In the genomic region with DNA sequence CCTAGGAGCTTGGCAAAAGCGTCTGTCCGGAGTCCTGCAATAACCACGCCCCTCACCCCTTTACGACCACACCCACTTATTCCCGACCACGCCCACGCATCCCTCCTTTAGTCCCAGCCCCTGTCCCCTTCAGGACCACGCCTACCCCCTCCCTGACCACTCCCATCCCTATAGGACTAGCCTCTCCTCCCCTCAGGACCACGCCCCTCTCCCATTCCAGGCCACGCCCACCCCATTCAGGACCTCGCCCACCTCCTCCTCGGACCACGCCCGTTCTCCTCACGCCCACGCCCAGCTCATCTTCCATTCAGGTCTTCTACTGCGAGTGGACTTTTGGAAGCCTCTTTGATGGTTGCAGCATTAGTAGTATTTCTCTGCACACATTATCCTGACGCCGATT, we compare ENCODE assay signal across 9 cellular contexts.
DNase-seq lines count a peak whose midpoint lies in the region; ATAC-seq, FAIRE-seq and TF ChIP-seq lines count a peak whose summit lies in the region.
"Had no signal": no experiment of that assay in that cellular context is flagged by ENCODE, and none has a peak within 500 bp of the region (broad histone marks: within the 10 kb centered on the region; RNA-seq: fewer than 3 reads in every experiment).

No MANE protein-coding gene starts in this region.

- H3K4me2 ChIP-seq in HepG2 (ENCODE audit: low read depth, low read length): no peak overlapping the region

- BruUV-seq in A673 (replicated peaks; lab: Mats Ljungman, UMichigan) (no TSS peak), HepG2 (replicated peaks; lab: Mats Ljungman, UMichigan) (no TSS peak)

- WGBS in HepG2 (ENCODE audit: low lambda C conversion rate): 93% methylated on average over 19 of the region's 19 CpGs

- POLR2A ChIA-PET in A673 (lab: Charles Lee; ENCODE audit: low non-redundant PET): no interaction called here
- POLR2A ChIA-PET in HepG2 (lab: Yijun Ruan, JAX): no interaction called here

- H4K20me1 ChIP-seq in HepG2 (ENCODE audit: insufficient read depth, low read length): no peaks in the 10 kb centered on the region

- no peak for ATAC-seq in HepG2
- no peak for ATAC-seq in GM19324 (IDR thresholded peaks at IDR 0.05; ENCODE audit: low FRiP score, unreplicated experiment)

- H3K27ac ChIP-seq in A673 (ENCODE audit: low read depth, low read length, poor library complexity, severe bottlenecking) (no peak overlapping the region), Peyer's patch (peak overlapping the region in 1 of 4 donors; percentile 40), HepG2 (ENCODE audit: extremely low read length, insufficient read depth, low read length) (no peak overlapping the region)

- H3K79me2 ChIP-seq in HepG2 (ENCODE audit: insufficient read depth, low read length): no peaks in the 10 kb centered on the region

- no peaks in the 10 kb centered on the region for H3K36me3 ChIP-seq in A673 (ENCODE audit: insufficient read depth, low read length, poor library complexity, severe bottlenecking)
- no peaks in the 10 kb centered on the region for H3K36me3 ChIP-seq in Peyer's patch
- H3K36me3 ChIP-seq in HepG2 (replicated peaks in 1 of 2; ENCODE audit: control insufficient read depth in 1 of 2, insufficient read depth in 2 of 2, low read length in 2 of 2): no peaks in the 10 kb centered on the region

- in situ Hi-C loops in HepG2 (cut with HindIII; ENCODE audit: extremely low pct_ligation_motif_present, low pct_unique_long_range_greater_than_20kb): no loop called here

- intact Hi-C loops in A673 (cut with micrococcal nuclease; ENCODE audit: unreplicated experiment): loop anchor here (5.0 to 10.0 kb wide), 2 partner anchors 184 to 188 kb away; a partner anchor contains a TSS
- intact Hi-C loops in HepG2 (cut with micrococcal nuclease; ENCODE audit: unreplicated experiment): no loop called here

- DNase-seq in A673 (ENCODE audit: low spot score): peak; percentile 93
- DNase-seq in H54 (ENCODE audit: insufficient read length, low spot score): peak; percentile 51
- DNase-seq in Peyer's patch: peak in 2 of 3 donors; percentile 52 to 59
- DNase-seq in fibroblast of villous mesenchyme (ENCODE audit: low read depth): peak; percentile 81
- DNase-seq in SHP77 treated with DMSO at 0.1 percent for 48 hours (lab: John Stamatoyannopoulos, UW): no peak
- no peak for DNase-seq in HepG2 (ENCODE audit: low spot score)
- no peak for DNase-seq in GM19240 (ENCODE audit: insufficient read length, low spot score)
- DNase-seq: cerebellar nuclear complex had no signal

- TF ChIP-seq RAD21 in HepG2 (CRISPR knock-in tag; IDR thresholded peaks at IDR 0.05): no peak

- TF ChIP-seq CTCF in A673 (conservative IDR thresholded peaks at IDR 0.05; ENCODE audit: low read depth, low read length): no peak
- TF ChIP-seq CTCF in Peyer's patch (IDR thresholded peaks at IDR 0.05): no peak
- no peak for TF ChIP-seq CTCF in fibroblast of villous mesenchyme (IDR thresholded peaks at IDR 0.05; ENCODE audit: insufficient read depth, low read depth, low read length)
- TF ChIP-seq CTCF in HepG2 (CRISPR knock-in tag; IDR thresholded peaks at IDR 0.05): no peak

- H3K9ac ChIP-seq in HepG2 (ENCODE audit: insufficient read depth, low read depth, low read length): no peak overlapping the region

- no peak for FAIRE-seq in H54 (lab: Jason Lieb, UNC)
- no peak for FAIRE-seq in HepG2 (lab: Jason Lieb, UNC)

- CTCF ChIA-PET in A673 (lab: Charles Lee) (no interaction called here), HepG2 (lab: Yijun Ruan, JAX; ENCODE audit: low intra/inter-chr PET ratio, low total read pairs) (no interaction called here)

- H3K9me3 ChIP-seq in A673 (ENCODE audit: low read depth, low read length, poor library complexity, severe bottlenecking) (no peaks in the 10 kb centered on the region), Peyer's patch (no peaks in the 10 kb centered on the region), HepG2 (ENCODE audit: low read length) (no peaks in the 10 kb centered on the region)

- no peak overlapping the region for H2AFZ ChIP-seq in HepG2 (ENCODE audit: low read length)

- H3K27me3 ChIP-seq in A673 (replicated peaks; ENCODE audit: insufficient read depth, low read depth, low read length, poor library complexity) (no peaks in the 10 kb centered on the region), Peyer's patch (no peaks in the 10 kb centered on the region), HepG2 (ENCODE audit: control insufficient read depth in 1 of 2, insufficient read depth in 2 of 2, low read length in 2 of 2) (no peaks in the 10 kb centered on the region; a peak in 1 of 5 replicates)

- H3K4me1 ChIP-seq in A673 (ENCODE audit: insufficient read depth, low read length, poor library complexity, severe bottlenecking): peaks cover 6% of the 10 kb centered on the region
- peaks cover 0 to 6% (median 0%) of the 10 kb centered on the region in 4 donors for H3K4me1 ChIP-seq in Peyer's patch
- peaks cover 17% of the 10 kb centered on the region for H3K4me1 ChIP-seq in HepG2 (ENCODE audit: insufficient read depth, low read length)

- no peak overlapping the region for H3K4me3 ChIP-seq in A673 (ENCODE audit: low read depth, low read length, poor library complexity, severe bottlenecking)
- no peak overlapping the region for H3K4me3 ChIP-seq in Peyer's patch
- H3K4me3 ChIP-seq in fibroblast of villous mesenchyme (ENCODE audit: low read depth, low read length): no peak overlapping the region
- H3K4me3 ChIP-seq in HepG2 (replicated peaks in 1 of 3; ENCODE audit: insufficient read depth in 1 of 3, low read depth in 2 of 3, low read length in 3 of 3): no peak overlapping the region

- TF ChIP-seq POLR2A in H54 (IDR thresholded peaks at IDR 0.05; ENCODE audit: low read depth, low read length) (no peak), Peyer's patch (IDR thresholded peaks at IDR 0.05) (no peak), HepG2 (IDR thresholded peaks at IDR 0.05; ENCODE audit: insufficient read depth in 1 of 2, low read depth in 2 of 2, low read length in 2 of 2) (no peak)

- no peak for TF ChIP-seq EP300 in HepG2 (IDR thresholded peaks at IDR 0.05; ENCODE audit: low read depth in 2 of 2, low read length in 2 of 2)
- no peak for TF ChIP-seq EP300 in HepG2 (CRISPR knock-in tag; IDR thresholded peaks at IDR 0.05; ENCODE audit: borderline replicate concordance)

TF ChIP-seq in HepG2, 621 proteins besides CTCF, POLR2A, EP300 and RAD21:
- no peak for TF ChIP-seq GATA4 (IDR thresholded peaks at IDR 0.05; ENCODE audit: borderline replicate concordance, low read depth)
- no peak for TF ChIP-seq ZNF263 (CRISPR knock-in tag; IDR thresholded peaks at IDR 0.05)
- TF ChIP-seq ZNF746 (CRISPR knock-in tag; IDR thresholded peaks at IDR 0.05): no peak
- no peak for TF ChIP-seq KAT2B (IDR thresholded peaks at IDR 0.05; ENCODE audit: borderline replicate concordance, low read depth, low read length)
TF ChIP-seq in HepG2: peak in this region for 0.

Comparison
In these comparisons a context has a peak if more than half of its experiments do, and no peak if none do; other contexts are left out.
1. DNase-seq: peak in A673 (single experiment), H54 (single experiment), Peyer's patch (2 of 3) and fibroblast of villous mesenchyme (single experiment); none in SHP77 treated with DMSO at 0.1 percent for 48 hours (single experiment), HepG2 (single experiment) and GM19240 (single experiment).